In the genomic region with DNA sequence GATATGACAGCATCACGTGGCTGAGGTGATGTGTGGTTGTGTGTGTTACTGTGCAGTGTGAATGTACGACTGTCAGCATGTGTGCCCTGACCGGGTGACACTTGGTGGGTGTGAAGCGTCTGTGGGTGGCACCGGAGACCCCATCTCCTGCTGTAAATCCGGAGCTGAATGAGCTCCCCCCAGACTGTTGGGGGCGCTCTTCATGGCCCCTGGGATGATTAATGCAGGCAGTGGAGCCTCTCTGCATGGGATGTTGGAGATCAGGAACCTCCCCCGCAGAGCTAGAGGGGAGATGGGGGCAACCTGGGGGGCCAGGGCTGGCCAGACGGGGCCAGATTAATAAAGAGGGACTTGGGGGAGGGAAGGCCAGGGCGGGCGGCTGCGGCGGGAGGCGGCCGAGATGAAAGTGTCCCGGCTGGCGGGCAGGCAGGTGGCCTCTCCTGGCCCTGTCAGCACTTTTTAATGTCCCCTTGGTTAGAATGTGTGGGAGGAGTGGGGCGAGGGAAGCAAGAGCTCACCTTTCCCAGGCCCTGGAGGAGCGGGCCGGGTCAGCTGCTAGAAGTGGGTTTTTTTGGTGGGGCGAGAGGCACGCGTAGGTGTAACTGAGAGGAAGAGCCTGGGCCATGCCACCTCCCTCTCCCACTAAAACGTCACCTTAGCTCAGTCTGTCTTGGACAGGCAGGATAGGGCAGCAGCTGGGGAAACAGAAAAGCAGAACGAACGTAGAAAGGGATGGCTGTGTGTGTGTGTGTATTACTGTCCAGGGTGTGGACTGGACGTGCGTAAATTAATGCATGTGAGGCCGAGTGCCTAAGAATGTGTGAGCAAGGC, we compare ENCODE assay signal across 1 cellular context.
TF ChIP-seq lines count a peak whose summit lies in the region.

No MANE protein-coding gene starts in this region.

TF ChIP-seq in GM12878, 131 proteins besides CTCF, POLR2A, EP300 and RAD21:
- no peak for TF ChIP-seq CEBPB (IDR thresholded peaks at IDR 0.05; ENCODE audit: borderline replicate concordance in 1 of 2, low read depth in 2 of 2, low read length in 2 of 2)
- peak in 1 of 2 experiments; percentile 21; a peak in 1 of 4 replicates for TF ChIP-seq BHLHE40 (IDR thresholded peaks at IDR 0.05; ENCODE audit: borderline replicate concordance in 1 of 2, low read depth in 2 of 2, low read length in 1 of 2)
- TF ChIP-seq HDAC6 (IDR thresholded peaks at IDR 0.05; ENCODE audit: unreplicated experiment): no peak
- no peak for TF ChIP-seq RELB (IDR thresholded peaks at IDR 0.05; ENCODE audit: low read depth)
- TF ChIP-seq BACH1 (IDR thresholded peaks at IDR 0.05; ENCODE audit: borderline replicate concordance): 0 out of 2 replicates have a peak, but pooled peaks have one; percentile 13
- TF ChIP-seq NR2C2 (IDR thresholded peaks at IDR 0.05; ENCODE audit: borderline replicate concordance, control insufficient read depth, insufficient read length, low read depth): no peak
